Comparison of ENCODE assay signal across 8 cellular contexts in the genomic region with DNA sequence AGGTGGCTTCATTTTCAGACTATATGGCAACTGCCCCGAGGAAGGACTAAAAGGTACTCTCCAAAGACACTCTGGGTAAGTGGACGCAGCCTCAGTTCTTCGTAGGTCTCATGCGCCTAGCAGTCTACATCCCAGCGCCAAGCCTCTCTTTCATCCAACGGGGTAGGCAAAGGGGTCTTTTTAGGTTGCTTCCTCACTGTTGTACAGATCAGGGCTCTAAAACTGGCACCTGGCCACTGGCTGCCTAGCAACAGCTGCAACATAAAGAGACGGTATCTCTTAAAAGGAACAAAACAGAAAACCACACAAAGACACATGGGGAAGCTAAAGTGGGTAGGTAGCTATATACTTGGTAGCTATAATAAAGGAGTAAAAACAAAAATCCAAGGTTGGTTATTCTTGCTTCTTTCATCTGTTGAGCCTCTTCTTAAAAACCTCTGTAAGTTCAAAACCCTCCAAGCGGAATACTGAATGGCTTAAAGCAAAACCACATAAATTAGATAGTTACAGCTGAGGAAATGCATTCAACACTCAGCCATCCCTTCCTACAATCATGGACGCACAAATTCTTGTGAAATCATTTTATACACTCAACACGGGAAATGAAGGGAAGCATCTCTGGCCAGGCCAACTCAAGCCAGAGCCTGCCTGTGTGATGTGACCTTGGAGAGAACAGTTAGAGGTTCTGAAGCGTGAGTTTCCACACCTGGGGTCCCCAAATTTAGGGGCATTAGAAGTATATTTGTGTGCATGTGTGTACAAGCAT. TPM values are rescaled to one million over a fixed set of nuclear protein-coding genes. Genes with fewer than 3 reads are reported as not detected.
DNase-seq lines count a peak whose midpoint lies in the region; ATAC-seq, FAIRE-seq and TF ChIP-seq lines count a peak whose summit lies in the region.

No MANE protein-coding gene starts in this region.

- H3K36me3 ChIP-seq in colonic mucosa: no peaks in the 10 kb centered on the region
- H3K36me3 ChIP-seq in naive thymus-derived CD4-positive, alpha-beta T cell (ENCODE audit: control insufficient read depth in 2 of 3, insufficient read depth in 3 of 3, low read length in 3 of 3): no peaks in the 10 kb centered on the region

- H3K27me3 ChIP-seq in colonic mucosa: no peaks in the 10 kb centered on the region
- no peaks in the 10 kb centered on the region for H3K27me3 ChIP-seq in naive thymus-derived CD4-positive, alpha-beta T cell (ENCODE audit: control insufficient read depth in 2 of 2, insufficient read depth in 2 of 2, low read length in 2 of 2)

- H3K27me3 Mint-ChIP-seq in T-helper 2 cell treated with Interferon-gamma antibody and Interleukin-4, amounts not matched to agents 5 μg/mL and 100 μg/mL, for 36 hours (ENCODE audit: low read depth): no peaks in the 10 kb centered on the region
- H3K27me3 Mint-ChIP-seq in naive thymus-derived CD4-positive, alpha-beta T cell: no peaks in the 10 kb centered on the region

- H3K9ac ChIP-seq in colonic mucosa (ENCODE audit: low read depth in 2 of 2, low read length in 2 of 2): no peak overlapping the region

- H3K27ac Mint-ChIP-seq in T-helper 2 cell treated with Interferon-gamma antibody and Interleukin-4, amounts not matched to agents 5 μg/mL and 100 μg/mL, for 36 hours: peak overlapping the region; percentile 91
- peak overlapping the region; percentile 83 to 98 (median 97) for H3K27ac Mint-ChIP-seq in naive thymus-derived CD4-positive, alpha-beta T cell

- H3K4me3 ChIP-seq in colonic mucosa: no peak overlapping the region
- H3K4me3 ChIP-seq in naive thymus-derived CD4-positive, alpha-beta T cell (ENCODE audit: low read length): peak overlapping the region; percentile 53

- TF ChIP-seq CTCF in colonic mucosa (IDR thresholded peaks at IDR 0.05): no peak

- H3K4me1 ChIP-seq in colonic mucosa: no peaks in the 10 kb centered on the region
- peaks cover 75 to 77% of the 10 kb centered on the region in 2 donors for H3K4me1 ChIP-seq in naive thymus-derived CD4-positive, alpha-beta T cell (ENCODE audit: control insufficient read depth in 2 of 2, insufficient read depth in 2 of 2, low read length in 2 of 2)

- intact Hi-C loops in colonic mucosa (cut with DNase I): no loop called here
- intact Hi-C loops in naive thymus-derived CD4-positive, alpha-beta T cell (cut with micrococcal nuclease): loop anchor here (1.0 to 10.0 kb wide), 8 partner anchors 11 to 1315 kb away; no protein-coding TSS in a partner anchor

- H3K27ac ChIP-seq in colonic mucosa: peak overlapping the region; percentile 30
- H3K27ac ChIP-seq in naive thymus-derived CD4-positive, alpha-beta T cell (ENCODE audit: low read depth, low read length): peak overlapping the region; percentile 93

- peak; percentile 70 for ATAC-seq in GM21423 (IDR thresholded peaks at IDR 0.05; ENCODE audit: unreplicated experiment)
- ATAC-seq in naive thymus-derived CD4-positive, alpha-beta T cell: peak; percentile 91

- H3K4me1 Mint-ChIP-seq in T-helper 2 cell treated with Interferon-gamma antibody and Interleukin-4, amounts not matched to agents 5 μg/mL and 100 μg/mL, for 36 hours (ENCODE audit: low read depth): peaks cover 67% of the 10 kb centered on the region
- H3K4me1 Mint-ChIP-seq in naive thymus-derived CD4-positive, alpha-beta T cell: peaks cover 43 to 88% (median 83%) of the 10 kb centered on the region in 7 donors

- H3K9me3 ChIP-seq in colonic mucosa: no peaks in the 10 kb centered on the region
- no peaks in the 10 kb centered on the region for H3K9me3 ChIP-seq in naive thymus-derived CD4-positive, alpha-beta T cell (ENCODE audit: control insufficient read depth in 2 of 3, low read length in 3 of 3)

- no peak for FAIRE-seq in urothelium cell line (lab: Jason Lieb, UNC)

- DNase-seq in NAMALWA (ENCODE audit: low spot score): peak; percentile 95
- DNase-seq in T-helper 2 cell treated with Interferon-gamma antibody and Interleukin-4, amounts not matched to agents 5 μg/mL and 100 μg/mL, for 36 hours (ENCODE audit: low spot score): peak; percentile 60
- DNase-seq in colonic mucosa: no peak
- peak; percentile 56 to 96 (median 93) for DNase-seq in naive thymus-derived CD4-positive, alpha-beta T cell
- no peak for DNase-seq in nucleus accumbens (lab: John Stamatoyannopoulos, UW)
- DNase-seq in cerebellum (ENCODE audit: low spot score): no peak
- no peak for DNase-seq in urothelium cell line (ENCODE audit: low spot score)

- CTCF ChIA-PET in naive thymus-derived CD4-positive, alpha-beta T cell (lab: Charles Lee): interaction anchor here (0.6 to 2.1 kb wide), 9 partner anchors 9 to 147 kb away, joined by 3 to 10 read pairs (median 3); no protein-coding TSS in a partner anchor

- POLR2A ChIA-PET in naive thymus-derived CD4-positive, alpha-beta T cell (lab: Charles Lee): interaction anchor here (0.6 to 4.2 kb wide), 21 partner anchors 9 to 636 kb away, joined by 3 to 58 read pairs (median 5); a partner anchor contains a TSS

- H3K36me3 Mint-ChIP-seq in T-helper 2 cell treated with Interferon-gamma antibody and Interleukin-4, amounts not matched to agents 5 μg/mL and 100 μg/mL, for 36 hours (ENCODE audit: low read depth): peaks cover 31% of the 10 kb centered on the region
- peaks cover 0 to 29% (median 9%) of the 10 kb centered on the region in 5 donors for H3K36me3 Mint-ChIP-seq in naive thymus-derived CD4-positive, alpha-beta T cell

- H3K4me3 Mint-ChIP-seq in T-helper 2 cell treated with Interferon-gamma antibody and Interleukin-4, amounts not matched to agents 5 μg/mL and 100 μg/mL, for 36 hours: peak overlapping the region; percentile 79
- H3K4me3 Mint-ChIP-seq in naive thymus-derived CD4-positive, alpha-beta T cell: peak overlapping the region; percentile 64 to 85 (median 80)

- no peaks in the 10 kb centered on the region for H3K9me3 Mint-ChIP-seq in T-helper 2 cell treated with Interferon-gamma antibody and Interleukin-4, amounts not matched to agents 5 μg/mL and 100 μg/mL, for 36 hours
- H3K9me3 Mint-ChIP-seq in naive thymus-derived CD4-positive, alpha-beta T cell: peaks cover 0 to 3% (median 0%) of the 10 kb centered on the region in 11 donors

RNA-seq across cellular contexts. Expression of a gene that starts 22.7 kb away (rescaled TPM):
- total RNA-seq in colonic mucosa (10 to 100 TPM; 54.6 to 68.9 TPM), cerebellum (40.5 TPM)
- 100 to 1,000 TPM; 297 to 452 (median 420) TPM for total RNA-seq in naive thymus-derived CD4-positive, alpha-beta T cell
- 100 to 1,000 TPM; 314 to 395 TPM for polyA plus RNA-seq in naive thymus-derived CD4-positive, alpha-beta T cell

Comparison
In these comparisons a context has a peak if more than half of its experiments do, and no peak if none do; other contexts are left out.
1. DNase-seq: peak in NAMALWA (single experiment), T-helper 2 cell treated with Interferon-gamma antibody and Interleukin-4, amounts not matched to agents 5 μg/mL and 100 μg/mL, for 36 hours (single experiment) and naive thymus-derived CD4-positive, alpha-beta T cell (9 of 9); none in colonic mucosa (single experiment), nucleus accumbens (0 of 56), cerebellum (single experiment) and urothelium cell line (single experiment).